Comparison of ENCODE assay signal across 1 cellular context in the genomic region with DNA sequence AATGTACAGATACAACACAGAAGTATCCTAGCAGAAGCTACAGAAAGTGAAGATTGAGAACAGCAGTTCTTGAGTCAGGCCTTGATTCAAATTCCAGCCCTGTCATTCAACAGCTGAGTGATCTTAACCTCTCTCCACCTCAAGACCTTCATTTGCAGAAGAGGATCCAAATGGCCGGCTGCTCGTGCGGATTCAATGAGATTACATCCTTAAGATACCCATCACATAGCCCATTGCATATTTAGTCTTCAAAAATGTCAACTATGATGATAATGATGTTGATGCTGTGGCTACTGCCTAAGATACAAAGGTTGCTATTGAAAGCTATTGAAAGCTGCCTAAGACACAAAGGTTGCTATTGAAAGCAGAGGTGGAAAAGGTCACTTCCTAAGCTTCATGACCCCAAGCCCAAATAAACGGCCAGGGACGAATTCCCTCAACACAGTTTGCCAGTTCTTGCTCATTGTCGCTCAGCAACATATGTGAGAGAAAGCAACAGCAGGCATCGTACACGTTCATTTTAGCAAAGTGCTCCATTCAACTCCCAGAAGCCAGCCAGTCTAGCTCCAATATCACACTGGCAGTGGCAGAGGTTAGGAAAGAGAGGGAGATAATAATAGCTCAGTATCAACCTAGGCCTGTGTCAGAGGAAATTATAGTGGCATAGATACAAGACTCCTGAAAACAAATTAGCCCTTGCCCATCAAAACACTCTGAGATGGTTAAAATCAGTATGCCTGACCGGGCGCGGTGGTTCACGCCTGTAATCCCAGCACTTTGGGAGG.
TF ChIP-seq lines count a peak whose summit lies in the region.

No MANE protein-coding gene starts in this region.

TF ChIP-seq in HepG2, 621 proteins besides CTCF, POLR2A, EP300 and RAD21 (continued from another document and continues in another):
- TF ChIP-seq, protein P1, sequence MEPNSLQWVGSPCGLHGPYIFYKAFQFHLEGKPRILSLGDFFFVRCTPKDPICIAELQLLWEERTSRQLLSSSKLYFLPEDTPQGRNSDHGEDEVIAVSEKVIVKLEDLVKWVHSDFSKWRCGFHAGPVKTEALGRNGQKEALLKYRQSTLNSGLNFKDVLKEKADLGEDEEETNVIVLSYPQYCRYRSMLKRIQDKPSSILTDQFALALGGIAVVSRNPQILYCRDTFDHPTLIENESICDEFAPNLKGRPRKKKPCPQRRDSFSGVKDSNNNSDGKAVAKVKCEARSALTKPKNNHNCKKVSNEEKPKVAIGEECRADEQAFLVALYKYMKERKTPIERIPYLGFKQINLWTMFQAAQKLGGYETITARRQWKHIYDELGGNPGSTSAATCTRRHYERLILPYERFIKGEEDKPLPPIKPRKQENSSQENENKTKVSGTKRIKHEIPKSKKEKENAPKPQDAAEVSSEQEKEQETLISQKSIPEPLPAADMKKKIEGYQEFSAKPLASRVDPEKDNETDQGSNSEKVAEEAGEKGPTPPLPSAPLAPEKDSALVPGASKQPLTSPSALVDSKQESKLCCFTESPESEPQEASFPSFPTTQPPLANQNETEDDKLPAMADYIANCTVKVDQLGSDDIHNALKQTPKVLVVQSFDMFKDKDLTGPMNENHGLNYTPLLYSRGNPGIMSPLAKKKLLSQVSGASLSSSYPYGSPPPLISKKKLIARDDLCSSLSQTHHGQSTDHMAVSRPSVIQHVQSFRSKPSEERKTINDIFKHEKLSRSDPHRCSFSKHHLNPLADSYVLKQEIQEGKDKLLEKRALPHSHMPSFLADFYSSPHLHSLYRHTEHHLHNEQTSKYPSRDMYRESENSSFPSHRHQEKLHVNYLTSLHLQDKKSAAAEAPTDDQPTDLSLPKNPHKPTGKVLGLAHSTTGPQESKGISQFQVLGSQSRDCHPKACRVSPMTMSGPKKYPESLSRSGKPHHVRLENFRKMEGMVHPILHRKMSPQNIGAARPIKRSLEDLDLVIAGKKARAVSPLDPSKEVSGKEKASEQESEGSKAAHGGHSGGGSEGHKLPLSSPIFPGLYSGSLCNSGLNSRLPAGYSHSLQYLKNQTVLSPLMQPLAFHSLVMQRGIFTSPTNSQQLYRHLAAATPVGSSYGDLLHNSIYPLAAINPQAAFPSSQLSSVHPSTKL (CRISPR knock-in tag; IDR thresholded peaks at IDR 0.05) = peak; percentile 41; the same call in 1 of the 2 replicates
- TF ChIP-seq NFATC3 (CRISPR knock-in tag; IDR thresholded peaks at IDR 0.05) (no peak), THAP11 (CRISPR knock-in tag; IDR thresholded peaks at IDR 0.05) (no peak), PPARG (CRISPR knock-in tag; conservative IDR thresholded peaks at IDR 0.05) (0 out of 2 replicates have a peak, but pooled peaks have one; percentile 19), NCOA5 (CRISPR knock-in tag; IDR thresholded peaks at IDR 0.05) (no peak), MXI1 (IDR thresholded peaks at IDR 0.05; ENCODE audit: borderline replicate concordance, low read depth, low read length) (no peak), FOXA3 (CRISPR knock-in tag; IDR thresholded peaks at IDR 0.05) (peak; percentile 28; the same call in 1 of the 2 replicates), SOX13 (IDR thresholded peaks at IDR 0.05) (0 out of 2 replicates have a peak, but pooled peaks have one; percentile 47), SOX13 (CRISPR knock-in tag; conservative IDR thresholded peaks at IDR 0.05 in 1 of 2, IDR thresholded peaks at IDR 0.05 in 1 of 2) (peak in 1 of 2 experiments; percentile 82; a peak in 2 of 4 replicates), SIX4 (CRISPR knock-in tag; IDR thresholded peaks at IDR 0.05) (no peak), HOXA5 (CRISPR knock-in tag; IDR thresholded peaks at IDR 0.05) (no peak), ATF1 (CRISPR knock-in tag; IDR thresholded peaks at IDR 0.05) (no peak), ZNF609 (CRISPR knock-in tag; IDR thresholded peaks at IDR 0.05; ENCODE audit: borderline replicate concordance) (peak; percentile 28; the same call in 1 of the 2 replicates), SAP130 (CRISPR knock-in tag; IDR thresholded peaks at IDR 0.05; ENCODE audit: low read depth) (no peak), HNRNPLL (IDR thresholded peaks at IDR 0.05; ENCODE audit: low read depth, low read length, poor library complexity, severe bottlenecking) (no peak), ARNTL (CRISPR knock-in tag; IDR thresholded peaks at IDR 0.05) (no peak), TARDBP (CRISPR knock-in tag; IDR thresholded peaks at IDR 0.05) (0 out of 2 replicates have a peak, but pooled peaks have one; percentile 29), PITX1 (CRISPR knock-in tag; IDR thresholded peaks at IDR 0.05) (peak; percentile 56), ZNF292 (CRISPR knock-in tag; IDR thresholded peaks at IDR 0.05; ENCODE audit: borderline replicate concordance, low read depth) (peak; percentile 54; the same call in 1 of the 2 replicates), PCBP2 (optimal IDR thresholded peaks at IDR 0.05; ENCODE audit: low read depth, low read length, poor library complexity, severe bottlenecking) (no peak), SALL1 (CRISPR knock-in tag; IDR thresholded peaks at IDR 0.05) (peak; percentile 72), PAXIP1 (CRISPR knock-in tag; conservative IDR thresholded peaks at IDR 0.05) (peak; percentile 66)
- TF ChIP-seq, protein P2, sequence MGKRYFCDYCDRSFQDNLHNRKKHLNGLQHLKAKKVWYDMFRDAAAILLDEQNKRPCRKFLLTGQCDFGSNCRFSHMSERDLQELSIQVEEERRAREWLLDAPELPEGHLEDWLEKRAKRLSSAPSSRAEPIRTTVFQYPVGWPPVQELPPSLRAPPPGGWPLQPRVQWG (CRISPR knock-in tag; IDR thresholded peaks at IDR 0.05; ENCODE audit: borderline replicate concordance, low read depth) = no peak
- TF ChIP-seq, protein P3, sequence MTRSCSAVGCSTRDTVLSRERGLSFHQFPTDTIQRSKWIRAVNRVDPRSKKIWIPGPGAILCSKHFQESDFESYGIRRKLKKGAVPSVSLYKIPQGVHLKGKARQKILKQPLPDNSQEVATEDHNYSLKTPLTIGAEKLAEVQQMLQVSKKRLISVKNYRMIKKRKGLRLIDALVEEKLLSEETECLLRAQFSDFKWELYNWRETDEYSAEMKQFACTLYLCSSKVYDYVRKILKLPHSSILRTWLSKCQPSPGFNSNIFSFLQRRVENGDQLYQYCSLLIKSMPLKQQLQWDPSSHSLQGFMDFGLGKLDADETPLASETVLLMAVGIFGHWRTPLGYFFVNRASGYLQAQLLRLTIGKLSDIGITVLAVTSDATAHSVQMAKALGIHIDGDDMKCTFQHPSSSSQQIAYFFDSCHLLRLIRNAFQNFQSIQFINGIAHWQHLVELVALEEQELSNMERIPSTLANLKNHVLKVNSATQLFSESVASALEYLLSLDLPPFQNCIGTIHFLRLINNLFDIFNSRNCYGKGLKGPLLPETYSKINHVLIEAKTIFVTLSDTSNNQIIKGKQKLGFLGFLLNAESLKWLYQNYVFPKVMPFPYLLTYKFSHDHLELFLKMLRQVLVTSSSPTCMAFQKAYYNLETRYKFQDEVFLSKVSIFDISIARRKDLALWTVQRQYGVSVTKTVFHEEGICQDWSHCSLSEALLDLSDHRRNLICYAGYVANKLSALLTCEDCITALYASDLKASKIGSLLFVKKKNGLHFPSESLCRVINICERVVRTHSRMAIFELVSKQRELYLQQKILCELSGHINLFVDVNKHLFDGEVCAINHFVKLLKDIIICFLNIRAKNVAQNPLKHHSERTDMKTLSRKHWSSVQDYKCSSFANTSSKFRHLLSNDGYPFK (CRISPR knock-in tag; IDR thresholded peaks at IDR 0.05; ENCODE audit: borderline replicate concordance) = no peak
- TF ChIP-seq, protein P4, sequence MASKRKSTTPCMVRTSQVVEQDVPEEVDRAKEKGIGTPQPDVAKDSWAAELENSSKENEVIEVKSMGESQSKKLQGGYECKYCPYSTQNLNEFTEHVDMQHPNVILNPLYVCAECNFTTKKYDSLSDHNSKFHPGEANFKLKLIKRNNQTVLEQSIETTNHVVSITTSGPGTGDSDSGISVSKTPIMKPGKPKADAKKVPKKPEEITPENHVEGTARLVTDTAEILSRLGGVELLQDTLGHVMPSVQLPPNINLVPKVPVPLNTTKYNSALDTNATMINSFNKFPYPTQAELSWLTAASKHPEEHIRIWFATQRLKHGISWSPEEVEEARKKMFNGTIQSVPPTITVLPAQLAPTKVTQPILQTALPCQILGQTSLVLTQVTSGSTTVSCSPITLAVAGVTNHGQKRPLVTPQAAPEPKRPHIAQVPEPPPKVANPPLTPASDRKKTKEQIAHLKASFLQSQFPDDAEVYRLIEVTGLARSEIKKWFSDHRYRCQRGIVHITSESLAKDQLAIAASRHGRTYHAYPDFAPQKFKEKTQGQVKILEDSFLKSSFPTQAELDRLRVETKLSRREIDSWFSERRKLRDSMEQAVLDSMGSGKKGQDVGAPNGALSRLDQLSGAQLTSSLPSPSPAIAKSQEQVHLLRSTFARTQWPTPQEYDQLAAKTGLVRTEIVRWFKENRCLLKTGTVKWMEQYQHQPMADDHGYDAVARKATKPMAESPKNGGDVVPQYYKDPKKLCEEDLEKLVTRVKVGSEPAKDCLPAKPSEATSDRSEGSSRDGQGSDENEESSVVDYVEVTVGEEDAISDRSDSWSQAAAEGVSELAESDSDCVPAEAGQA (IDR thresholded peaks at IDR 0.05; ENCODE audit: low read depth) = no peak
- TF ChIP-seq, protein P4 (CRISPR knock-in tag; IDR thresholded peaks at IDR 0.05; ENCODE audit: borderline replicate concordance) = no peak
- TF ChIP-seq, protein P5, sequence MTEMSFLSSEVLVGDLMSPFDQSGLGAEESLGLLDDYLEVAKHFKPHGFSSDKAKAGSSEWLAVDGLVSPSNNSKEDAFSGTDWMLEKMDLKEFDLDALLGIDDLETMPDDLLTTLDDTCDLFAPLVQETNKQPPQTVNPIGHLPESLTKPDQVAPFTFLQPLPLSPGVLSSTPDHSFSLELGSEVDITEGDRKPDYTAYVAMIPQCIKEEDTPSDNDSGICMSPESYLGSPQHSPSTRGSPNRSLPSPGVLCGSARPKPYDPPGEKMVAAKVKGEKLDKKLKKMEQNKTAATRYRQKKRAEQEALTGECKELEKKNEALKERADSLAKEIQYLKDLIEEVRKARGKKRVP (CRISPR knock-in tag; IDR thresholded peaks at IDR 0.05) = no peak
